Comparison of ENCODE assay signal across 1 cellular context in genomic region chr4:4935974-4936373, GRCh38.
TF ChIP-seq lines count a peak whose summit lies in the region.

No MANE protein-coding gene starts in this region.

TF ChIP-seq in HepG2, 621 proteins besides CTCF, POLR2A, EP300 and RAD21 (continued from another document):
- TF ChIP-seq ZBTB4 (CRISPR knock-in tag; IDR thresholded peaks at IDR 0.05; ENCODE audit: borderline replicate concordance) (no peak), ZBTB49 (CRISPR knock-in tag; IDR thresholded peaks at IDR 0.05; ENCODE audit: borderline replicate concordance) (no peak), MTERF4 (CRISPR knock-in tag; IDR thresholded peaks at IDR 0.05) (no peak)
